ENCODE assay signal across 26 cellular contexts in the genomic region with DNA sequence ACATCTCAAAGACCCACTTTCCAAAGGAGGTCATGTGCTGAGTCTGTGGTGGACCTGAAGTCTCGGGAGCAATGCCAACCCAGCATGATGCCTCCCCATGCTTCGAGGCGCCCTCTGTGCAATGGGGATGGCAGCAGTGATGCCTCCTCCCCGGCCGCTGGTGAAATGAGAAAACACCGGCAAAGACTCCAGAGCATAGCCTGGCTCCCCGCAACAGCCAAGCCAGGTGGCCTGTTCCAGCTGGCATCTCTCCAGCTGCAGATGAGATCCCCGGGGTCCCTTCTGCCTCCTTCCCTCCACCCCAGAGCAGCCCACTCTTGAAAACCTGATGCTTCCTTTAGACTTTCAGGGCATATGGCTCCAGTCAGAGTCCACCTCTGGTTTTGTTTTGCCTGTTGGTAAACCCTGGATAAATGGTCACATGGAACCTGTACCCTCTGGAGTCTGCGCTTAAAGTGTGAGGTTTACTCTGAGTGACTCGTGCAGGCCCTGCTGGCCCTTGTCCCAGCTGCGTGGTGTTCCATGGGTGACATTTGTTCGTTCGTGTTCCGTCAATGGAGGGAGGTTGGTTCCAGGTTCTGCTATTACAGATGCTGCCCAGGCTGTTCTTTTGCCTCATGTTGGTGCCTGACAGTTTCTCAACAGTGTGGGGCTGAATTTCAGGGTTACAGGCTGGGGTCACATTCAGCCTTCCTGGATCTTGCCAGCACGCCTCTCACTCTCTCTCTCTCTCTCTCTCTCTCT.
A peak's percentile ranks its signal among the peaks of the same experiment; 100 is the strongest.
DNase-seq lines count a peak whose midpoint lies in the region; ATAC-seq, FAIRE-seq and TF ChIP-seq lines count a peak whose summit lies in the region.
"Had no signal": no experiment of that assay in that cellular context is flagged by ENCODE, and none has a peak within 500 bp of the region (broad histone marks: within the 10 kb centered on the region; RNA-seq: fewer than 3 reads in every experiment).

No MANE protein-coding gene starts in this region.

- no peak overlapping the region for H3K9ac ChIP-seq in HepG2 (ENCODE audit: insufficient read depth, low read depth, low read length)

- TF ChIP-seq CTCF in heart left ventricle (IDR thresholded peaks at IDR 0.05), result no peak
- TF ChIP-seq CTCF in right atrium auricular region (IDR thresholded peaks at IDR 0.05), result no peak
- 0 out of 2 replicates have a peak, but pooled peaks have one; percentile 2 for TF ChIP-seq CTCF in HepG2 (CRISPR knock-in tag; IDR thresholded peaks at IDR 0.05)

- no peaks in the 10 kb centered on the region for H3K79me2 ChIP-seq in HepG2 (ENCODE audit: insufficient read depth, low read length)

- CTCF ChIA-PET in HepG2 (lab: Yijun Ruan, JAX; ENCODE audit: low intra/inter-chr PET ratio, low total read pairs), result no interaction called here

- intact Hi-C loops in heart left ventricle (cut with DNase I) (no loop called here), HepG2 (cut with micrococcal nuclease; ENCODE audit: unreplicated experiment) (no loop called here)

- H3K4me1 ChIP-seq in heart left ventricle, result peaks cover 0 to 24% (median 11%) of the 10 kb centered on the region in 12 donors
- H3K4me1 ChIP-seq in right atrium auricular region, result peaks cover 0 to 21% of the 10 kb centered on the region in 2 donors
- H3K4me1 ChIP-seq in HepG2 (ENCODE audit: insufficient read depth, low read length), result peaks cover 77% of the 10 kb centered on the region
- H3K4me1 ChIP-seq: thyroid gland had no signal

- H2AFZ ChIP-seq in HepG2 (ENCODE audit: low read length), result no peak overlapping the region
- H2AFZ ChIP-seq: hepatocyte had no signal

- in situ Hi-C loops in HepG2 (cut with HindIII; ENCODE audit: extremely low pct_ligation_motif_present, low pct_unique_long_range_greater_than_20kb), result no loop called here

- H3K27me3 ChIP-seq in heart left ventricle (no peaks in the 10 kb centered on the region), right atrium auricular region (no peaks in the 10 kb centered on the region), HepG2 (ENCODE audit: control insufficient read depth in 1 of 2, insufficient read depth in 2 of 2, low read length in 2 of 2) (no peaks in the 10 kb centered on the region; a peak in 1 of 5 replicates)
- H3K27me3 ChIP-seq: cardiac muscle cell, hepatocyte, sigmoid colon, SJSA1, thyroid gland had no signal

- H3K36me3 Mint-ChIP-seq in natural killer cell treated with Interleukin-12 subunit alpha and Interleukin-12 subunit beta and Interleukin-15 and Interleukin-18, amount 100 ng/mL, for 72 hours, result no peaks in the 10 kb centered on the region
- H3K36me3 Mint-ChIP-seq: stimulated activated memory B cell treated with anti-CD40 and anti-IgM and Interleukin-4, amounts not matched to agents 10 μg/mL and 1 μg/mL and 100 μg/mL, for 72 hours had no signal

- H3K27ac ChIP-seq in heart left ventricle, result no peak overlapping the region
- H3K27ac ChIP-seq in right atrium auricular region, result peak overlapping the region in 1 of 2 donors; percentile 39
- no peak overlapping the region for H3K27ac ChIP-seq in HepG2 (ENCODE audit: extremely low read length, insufficient read depth, low read length)
- peak overlapping the region; percentile 50 for H3K27ac ChIP-seq in temporal lobe (ENCODE audit: low read depth, low read length)
- H3K27ac ChIP-seq: cardiac muscle cell, hepatocyte, sigmoid colon, SJSA1, thyroid gland had no signal

- TF ChIP-seq RAD21 in HepG2 (CRISPR knock-in tag; IDR thresholded peaks at IDR 0.05), result no peak

- peak overlapping the region; percentile 35 for H3K4me2 ChIP-seq in HepG2 (ENCODE audit: low read depth, low read length)
- H3K4me2 ChIP-seq: hepatocyte had no signal

- ATAC-seq in heart left ventricle (peak in 3 of 4 donors; percentile 30 to 59 (median 52)), HepG2 (no peak)
- no peak for ATAC-seq in natural killer cell treated with Interleukin-12 subunit alpha and Interleukin-12 subunit beta and Interleukin-15 and Interleukin-18, amount 100 ng/mL, for 72 hours
- ATAC-seq: activated CD8-positive, alpha-beta T cell treated with anti-CD3 and anti-CD28 coated beads, Interleukin-2, amount 10 ng/mL, durations not matched to agents 7 days and 5 days; GM12878; PC-3; stimulated activated memory B cell treated with anti-CD40 and anti-IgM and Interleukin-4, amounts not matched to agents 10 μg/mL and 1 μg/mL and 100 μg/mL, for 72 hours had no signal

- no peaks in the 10 kb centered on the region; the same call in 1 of the 2 replicates for H4K20me1 ChIP-seq in HepG2 (ENCODE audit: insufficient read depth, low read length)

- H3K27ac Mint-ChIP-seq in natural killer cell treated with Interleukin-12 subunit alpha and Interleukin-12 subunit beta and Interleukin-15 and Interleukin-18, amount 100 ng/mL, for 72 hours, result no peak overlapping the region
- H3K27ac Mint-ChIP-seq: activated CD8-positive, alpha-beta T cell treated with anti-CD3 and anti-CD28 coated beads, Interleukin-2, amount 10 ng/mL, durations not matched to agents 7 days and 5 days; stimulated activated memory B cell treated with anti-CD40 and anti-IgM and Interleukin-4, amounts not matched to agents 10 μg/mL and 1 μg/mL and 100 μg/mL, for 72 hours had no signal

- H3K27me3 Mint-ChIP-seq in natural killer cell treated with Interleukin-12 subunit alpha and Interleukin-12 subunit beta and Interleukin-15 and Interleukin-18, amount 100 ng/mL, for 72 hours, result peaks cover 3 to 4% of the 10 kb centered on the region in 2 donors

- H3K4me3 ChIP-seq in heart left ventricle (no peak overlapping the region), right atrium auricular region (no peak overlapping the region), HepG2 (replicated peaks in 1 of 3; ENCODE audit: insufficient read depth in 1 of 3, low read depth in 2 of 3, low read length in 3 of 3) (no peak overlapping the region)
- H3K4me3 ChIP-seq: cardiac muscle cell, GM12878, hepatocyte, sigmoid colon, SJSA1, thyroid gland had no signal

- no peak for TF ChIP-seq EP300 in HepG2 (IDR thresholded peaks at IDR 0.05; ENCODE audit: low read depth in 2 of 2, low read length in 2 of 2)
- TF ChIP-seq EP300 in HepG2 (CRISPR knock-in tag; IDR thresholded peaks at IDR 0.05; ENCODE audit: borderline replicate concordance), result no peak

- FAIRE-seq in HepG2 (lab: Jason Lieb, UNC), result no peak
- FAIRE-seq: endothelial cell of umbilical vein, GM12878 had no signal

- H3K9me3 ChIP-seq in heart left ventricle, result no peaks in the 10 kb centered on the region
- no peaks in the 10 kb centered on the region for H3K9me3 ChIP-seq in right atrium auricular region
- no peaks in the 10 kb centered on the region for H3K9me3 ChIP-seq in HepG2 (ENCODE audit: low read length)
- H3K9me3 ChIP-seq: sigmoid colon, SJSA1, thyroid gland had no signal

- H3K9me3 Mint-ChIP-seq in natural killer cell treated with Interleukin-12 subunit alpha and Interleukin-12 subunit beta and Interleukin-15 and Interleukin-18, amount 100 ng/mL, for 72 hours, result no peaks in the 10 kb centered on the region
- H3K9me3 Mint-ChIP-seq: stimulated activated memory B cell treated with anti-CD40 and anti-IgM and Interleukin-4, amounts not matched to agents 10 μg/mL and 1 μg/mL and 100 μg/mL, for 72 hours had no signal

- H3K36me3 ChIP-seq in heart left ventricle, result no peaks in the 10 kb centered on the region
- H3K36me3 ChIP-seq in right atrium auricular region, result no peaks in the 10 kb centered on the region
- no peaks in the 10 kb centered on the region for H3K36me3 ChIP-seq in HepG2 (replicated peaks in 1 of 2; ENCODE audit: control insufficient read depth in 1 of 2, insufficient read depth in 2 of 2, low read length in 2 of 2)
- H3K36me3 ChIP-seq: cardiac muscle cell, sigmoid colon, SJSA1, thyroid gland had no signal

- TF ChIP-seq POLR2A in heart left ventricle (IDR thresholded peaks at IDR 0.05) (no peak), HepG2 (IDR thresholded peaks at IDR 0.05; ENCODE audit: insufficient read depth in 1 of 2, low read depth in 2 of 2, low read length in 2 of 2) (no peak)

- no peaks in the 10 kb centered on the region for H3K4me1 Mint-ChIP-seq in natural killer cell treated with Interleukin-12 subunit alpha and Interleukin-12 subunit beta and Interleukin-15 and Interleukin-18, amount 100 ng/mL, for 72 hours (ENCODE audit: low read depth in 2 of 2)

- POLR2A ChIA-PET in HepG2 (lab: Yijun Ruan, JAX), result interaction anchor here (9.0 kb wide), 1 partner anchor 13 kb away, joined by 100 read pairs; no protein-coding TSS in a partner anchor

- BruUV-seq in HepG2 (replicated peaks; lab: Mats Ljungman, UMichigan), result no TSS peak

- DNase-seq in heart left ventricle (no peak), right atrium auricular region (ENCODE audit: low spot score) (no peak), NCI-H345 treated with DMSO at 0.1 percent for 48 hours (lab: John Stamatoyannopoulos, UW; ENCODE audit: unreplicated experiment) (peak; percentile 23), HepG2 (ENCODE audit: low spot score) (no peak), activated gamma-delta T cell treated with Interleukin-2 at 50 U/mL for 16 hours (no peak)
- no peak for DNase-seq in activated CD4-positive, CD25-positive, alpha-beta regulatory T cell (lab: John Stamatoyannopoulos, UW)
- no peak for DNase-seq in natural killer cell treated with Interleukin-12 subunit alpha and Interleukin-12 subunit beta and Interleukin-15 and Interleukin-18, amount 100 ng/mL, for 72 hours (ENCODE audit: low spot score)
- DNase-seq: activated CD8-positive, alpha-beta T cell treated with anti-CD3 and anti-CD28 coated beads, Interleukin-2, amount 10 ng/mL, durations not matched to agents 7 days and 5 days; activated naive CD4-positive, alpha-beta T cell treated with Interleukin-2 at 50 U/mL for 16 hours; activated T-cell treated with anti-CD3 and anti-CD28 coated beads, Interleukin-2, amount 50 U/mL, for 1 hour; amniotic stem cell; dermis blood vessel endothelial cell; DMS153; mammary epithelial cell; NCI-H2107; NCI-H774; PC-3; sigmoid colon; thyroid gland had no signal

- WGBS in heart left ventricle, 4 donors, result 70 to 78% (median 73%) methylated on average over 12 to 15 of the region's 15 CpGs
- WGBS in HepG2 (ENCODE audit: low lambda C conversion rate), result 56% methylated on average over 15 of the region's 15 CpGs

- no peak overlapping the region for H3K4me3 Mint-ChIP-seq in natural killer cell treated with Interleukin-12 subunit alpha and Interleukin-12 subunit beta and Interleukin-15 and Interleukin-18, amount 100 ng/mL, for 72 hours
- H3K4me3 Mint-ChIP-seq: activated CD8-positive, alpha-beta T cell treated with anti-CD3 and anti-CD28 coated beads, Interleukin-2, amount 10 ng/mL, durations not matched to agents 7 days and 5 days; stimulated activated memory B cell treated with anti-CD40 and anti-IgM and Interleukin-4, amounts not matched to agents 10 μg/mL and 1 μg/mL and 100 μg/mL, for 72 hours had no signal

TF ChIP-seq in HepG2, 621 proteins besides CTCF, POLR2A, EP300 and RAD21 (continues in another document):
- 0 out of 2 replicates have a peak, but pooled peaks have one; percentile 25 for TF ChIP-seq ZNF256 (CRISPR knock-in tag; conservative IDR thresholded peaks at IDR 0.05)

Comparison
In these comparisons a context has a peak if more than half of its experiments do, and no peak if none do; other contexts are left out.
1. ATAC-seq: peak in heart left ventricle (3 of 4); none in HepG2 (single experiment) and natural killer cell treated with Interleukin-12 subunit alpha and Interleukin-12 subunit beta and Interleukin-15 and Interleukin-18, amount 100 ng/mL, for 72 hours (0 of 2).